ENCODE assay signal across 1 cellular context in genomic region chr6:90269334-90269733, GRCh38.
TF ChIP-seq lines count a peak whose summit lies in the region.

No MANE protein-coding gene starts in this region.

TF ChIP-seq in SK-N-SH treated with all-trans-retinoic acid at 6 μM for 48 hours, 23 proteins besides CTCF, POLR2A, EP300 and RAD21 (continued from another document):
- TF ChIP-seq, protein P1, sequence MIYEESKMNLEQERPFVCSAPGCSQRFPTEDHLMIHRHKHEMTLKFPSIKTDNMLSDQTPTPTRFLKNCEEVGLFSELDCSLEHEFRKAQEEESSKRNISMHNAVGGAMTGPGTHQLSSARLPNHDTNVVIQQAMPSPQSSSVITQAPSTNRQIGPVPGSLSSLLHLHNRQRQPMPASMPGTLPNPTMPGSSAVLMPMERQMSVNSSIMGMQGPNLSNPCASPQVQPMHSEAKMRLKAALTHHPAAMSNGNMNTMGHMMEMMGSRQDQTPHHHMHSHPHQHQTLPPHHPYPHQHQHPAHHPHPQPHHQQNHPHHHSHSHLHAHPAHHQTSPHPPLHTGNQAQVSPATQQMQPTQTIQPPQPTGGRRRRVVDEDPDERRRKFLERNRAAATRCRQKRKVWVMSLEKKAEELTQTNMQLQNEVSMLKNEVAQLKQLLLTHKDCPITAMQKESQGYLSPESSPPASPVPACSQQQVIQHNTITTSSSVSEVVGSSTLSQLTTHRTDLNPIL (CRISPR knock-in tag; IDR thresholded peaks at IDR 0.05; ENCODE audit: low read depth): no peak
- no peak for TF ChIP-seq TOX (CRISPR knock-in tag; IDR thresholded peaks at IDR 0.05; ENCODE audit: borderline replicate concordance)
